In genomic region chr3:51388286-51389029, GRCh38 we compare ENCODE assay signal across 1 cellular context.
TF ChIP-seq lines count a peak whose summit lies in the region.

No MANE protein-coding gene starts in this region.

TF ChIP-seq in HepG2, 621 proteins besides CTCF, POLR2A, EP300 and RAD21 (continued from another document):
- TF ChIP-seq ZNF296 (CRISPR knock-in tag; conservative IDR thresholded peaks at IDR 0.05) (no peak), SMC3 (IDR thresholded peaks at IDR 0.05; ENCODE audit: low read length) (peak; percentile 12; the same call in 1 of the 2 replicates), RNF219 (CRISPR knock-in tag; IDR thresholded peaks at IDR 0.05) (no peak)
